Comparison of ENCODE assay signal across 8 cellular contexts in the genomic region with DNA sequence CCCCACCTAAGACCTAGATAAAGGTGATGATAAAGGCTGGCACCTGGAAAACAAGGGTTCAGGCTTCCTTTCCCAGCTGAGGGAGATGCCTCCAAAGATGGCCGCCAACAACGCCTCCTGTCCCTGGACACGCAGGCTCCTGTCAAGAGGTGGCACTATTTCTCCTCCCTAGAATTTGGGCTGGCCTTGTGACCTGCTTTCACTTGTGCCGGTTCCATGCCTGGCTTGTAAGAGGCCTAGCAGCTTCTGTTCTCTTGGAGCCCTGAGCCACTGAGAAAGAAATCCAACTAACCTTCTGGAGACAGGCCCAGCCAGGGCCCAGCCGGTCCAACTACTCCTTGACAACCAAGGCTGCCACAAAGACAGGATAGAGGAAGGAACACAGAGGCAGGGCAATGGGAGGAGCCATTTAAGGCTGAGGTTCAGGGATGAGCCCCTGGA.
A peak's percentile ranks its signal among the peaks of the same experiment; 100 is the strongest.
DNase-seq lines count a peak whose midpoint lies in the region; ATAC-seq and TF ChIP-seq lines count a peak whose summit lies in the region.

No MANE protein-coding gene starts in this region.

- H3K36me3 Mint-ChIP-seq in Calu3 (ENCODE audit: insufficient read depth, unreplicated experiment) (no peaks in the 10 kb centered on the region), brain (no peaks in the 10 kb centered on the region)

- TF ChIP-seq CTCF in Calu3 (IDR thresholded peaks at IDR 0.05; ENCODE audit: unreplicated experiment) (peak; percentile 14), brain (conservative IDR thresholded peaks at IDR 0.05) (peak; percentile 22 to 36)

- no peaks in the 10 kb centered on the region for H3K4me1 Mint-ChIP-seq in Calu3 (ENCODE audit: low read depth, unreplicated experiment)
- H3K4me1 Mint-ChIP-seq in brain = no peaks in the 10 kb centered on the region

- H3K4me3 Mint-ChIP-seq in Calu3 (ENCODE audit: low read depth, unreplicated experiment) (no peak overlapping the region), brain (no peak overlapping the region)

- no TSS peak for BruUV-seq in Calu3 (replicated peaks; lab: Mats Ljungman, UMichigan)

- H3K27ac Mint-ChIP-seq in Calu3 (ENCODE audit: unreplicated experiment) (no peak overlapping the region), brain (peak overlapping the region in 2 of 5 experiments; percentile 50 to 88)

- intact Hi-C loops in Calu3 (cut with micrococcal nuclease; ENCODE audit: unreplicated experiment) = no loop called here

- CTCF ChIA-PET in Calu3 (lab: Charles Lee) = interaction anchor here (0.6 kb wide), 1 partner anchor 86 kb away, joined by 3 read pairs; no protein-coding TSS in a partner anchor

- ATAC-seq in HG02852 (IDR thresholded peaks at IDR 0.05; ENCODE audit: unreplicated experiment) = no peak
- no peak for ATAC-seq in GM21367 (IDR thresholded peaks at IDR 0.05; ENCODE audit: unreplicated experiment)

- no peaks in the 10 kb centered on the region for H3K9me3 Mint-ChIP-seq in Calu3 (ENCODE audit: low read depth, unreplicated experiment)
- peaks cover 0 to under 1% (median 0%) of the 10 kb centered on the region in 5 experiments for H3K9me3 Mint-ChIP-seq in brain

- DNase-seq in Calu3 (peak; percentile 63), Kasumi-1 (lab: John Stamatoyannopoulos, UW) (peak; percentile 59 to 63), T-helper 2 cell (peak in 4 of 5 experiments; percentile 7 to 62 (median 21)), iPS DF 19.7 (ENCODE audit: low read depth, low spot score) (peak; percentile 45)
- peak; percentile 30 to 57 (median 36) for DNase-seq in stimulated activated CD4-positive, alpha-beta T cell treated with anti-CD3 and anti-CD28 coated beads, Interleukin-12 subunit alpha, Interleukin-12 subunit beta, amount 100 ng/mL, for 48 hours (ENCODE audit: low read depth in 2 of 3, low spot score in 1 of 3)

- H3K27me3 Mint-ChIP-seq in Calu3 (ENCODE audit: unreplicated experiment) (peaks cover 32% of the 10 kb centered on the region), brain (peaks cover 2% of the 10 kb centered on the region)
